20 cellular contexts compared by ENCODE assay signal in the genomic region with DNA sequence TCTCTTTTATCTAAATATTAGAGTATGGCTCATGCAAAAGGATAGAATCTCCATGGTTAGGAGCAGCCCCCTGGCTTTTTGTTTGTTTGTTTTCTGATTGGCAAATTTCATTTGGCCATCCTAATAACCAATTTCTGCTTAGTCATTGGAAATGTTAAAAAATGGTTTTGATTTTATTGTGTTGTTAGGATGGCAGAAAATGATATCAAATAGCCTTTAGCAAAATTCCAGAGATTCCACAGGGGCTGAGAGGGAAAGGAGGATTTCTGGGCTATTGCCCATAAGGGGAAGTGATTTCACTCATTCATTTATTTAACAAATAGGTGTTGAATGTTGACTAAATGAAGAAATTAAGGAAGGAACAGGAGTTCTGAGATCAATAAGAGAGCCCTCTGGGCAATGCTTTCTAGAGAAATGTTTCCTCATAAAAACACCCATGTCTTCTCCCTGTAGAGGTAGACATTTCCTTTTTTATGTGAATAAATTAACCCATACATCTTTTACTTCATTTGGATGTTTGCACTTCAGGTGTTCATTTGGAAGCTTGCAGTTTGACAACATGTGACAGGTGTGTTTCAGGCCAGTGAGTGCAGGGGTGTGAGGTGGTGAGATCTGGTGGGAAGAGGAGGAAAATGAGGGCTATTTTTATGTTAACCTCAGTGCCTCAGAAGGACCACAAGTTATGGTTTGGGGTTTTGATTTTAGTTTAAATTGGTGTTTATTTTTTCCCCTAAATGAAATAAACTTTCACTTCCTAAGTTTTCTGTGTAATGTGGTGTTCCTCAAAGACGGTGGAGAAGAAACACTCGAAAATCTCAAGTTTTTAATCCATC.
A peak's percentile ranks its signal among the peaks of the same experiment; 100 is the strongest.
DNase-seq lines count a peak whose midpoint lies in the region; ATAC-seq, FAIRE-seq and TF ChIP-seq lines count a peak whose summit lies in the region.
"Had no signal": no experiment of that assay in that cellular context is flagged by ENCODE, and none has a peak within 500 bp of the region (broad histone marks: within the 10 kb centered on the region; RNA-seq: fewer than 3 reads in every experiment).

No MANE protein-coding gene starts in this region.

- H3K36me3 Mint-ChIP-seq in activated T-cell treated with anti-CD3 and anti-CD28 coated beads, Interleukin-2, amount 50 U/mL, for 24 hours (ENCODE audit: low read depth), result no peaks in the 10 kb centered on the region

- peak; percentile 67 for FAIRE-seq in keratinocyte (lab: Jason Lieb, UNC)
- FAIRE-seq: urothelium cell line had no signal

- H3F3A ChIP-seq in smooth muscle cell (ENCODE audit: low read depth), result no peaks in the 10 kb centered on the region

- WGBS in smooth muscle cell (ENCODE audit: low lambda C conversion rate), result 85% methylated on average over 2 of the region's 2 CpGs

- H3K79me2 ChIP-seq in keratinocyte (ENCODE audit: control insufficient read depth, insufficient read depth, low read length) (no peaks in the 10 kb centered on the region), smooth muscle cell (ENCODE audit: low read depth) (no peaks in the 10 kb centered on the region)

- peaks cover 5% of the 10 kb centered on the region for H3K4me1 Mint-ChIP-seq in activated T-cell treated with anti-CD3 and anti-CD28 coated beads, Interleukin-2, amount 50 U/mL, for 24 hours (ENCODE audit: low read depth)

- H3K4me3 ChIP-seq in BLaER1 (no peak overlapping the region), keratinocyte (ENCODE audit: control insufficient read depth in 2 of 3, extremely low read depth in 1 of 3, insufficient read depth in 2 of 3, low read depth in 1 of 3, low read length in 3 of 3) (no peak overlapping the region), smooth muscle cell (no peak overlapping the region)
- H3K4me3 ChIP-seq: lower lobe of right lung, prostate gland, stomach had no signal

- H3K4me2 ChIP-seq in BLaER1, result peak overlapping the region; percentile 24
- no peak overlapping the region for H3K4me2 ChIP-seq in keratinocyte (ENCODE audit: control insufficient read depth, extremely low read depth, insufficient read depth, low read depth, low read length)
- no peak overlapping the region for H3K4me2 ChIP-seq in smooth muscle cell

- H3K9me1 ChIP-seq in keratinocyte (ENCODE audit: control insufficient read depth, extremely low read depth, insufficient read depth, low read length), result no peaks in the 10 kb centered on the region

- peak; percentile 51; the same call in 1 of the 3 replicates for ATAC-seq in SK-N-SH treated with all-trans-retinoic acid at 6 μM for 48 hours
- no peak for ATAC-seq in HG03097 (IDR thresholded peaks at IDR 0.05; ENCODE audit: low FRiP score, unreplicated experiment)
- ATAC-seq: HCT116, lower lobe of right lung had no signal

- H3K27ac ChIP-seq in BLaER1, result no peak overlapping the region
- H3K27ac ChIP-seq in keratinocyte (ENCODE audit: control insufficient read depth, insufficient read depth, low read length), result no peak overlapping the region
- no peak overlapping the region for H3K27ac ChIP-seq in smooth muscle cell (ENCODE audit: low read depth)
- H3K27ac ChIP-seq: lower lobe of right lung, prostate gland, stomach had no signal

- no peak overlapping the region for H3K27ac Mint-ChIP-seq in activated T-cell treated with anti-CD3 and anti-CD28 coated beads, Interleukin-2, amount 50 U/mL, for 24 hours
- H3K27ac Mint-ChIP-seq: activated T-helper 2 cell treated with anti-CD3 and anti-CD28 coated beads, Interferon-gamma antibody, Interleukin-2, Interleukin-4, amounts not matched to agents 10 μg/mL and 5 μg/mL and 100 μg/mL, durations not matched to agents 14 hours and 24 hours and 36 hours; nephron progenitor cell had no signal

- H3K9me3 Mint-ChIP-seq in activated T-cell treated with anti-CD3 and anti-CD28 coated beads, Interleukin-2, amount 50 U/mL, for 24 hours, result no peaks in the 10 kb centered on the region
- H3K9me3 Mint-ChIP-seq: activated T-helper 2 cell treated with anti-CD3 and anti-CD28 coated beads, Interferon-gamma antibody, Interleukin-2, Interleukin-4, amounts not matched to agents 10 μg/mL and 5 μg/mL and 100 μg/mL, durations not matched to agents 14 hours and 24 hours and 36 hours; nephron progenitor cell had no signal

- H3K27me3 ChIP-seq in BLaER1, result no peaks in the 10 kb centered on the region
- H3K27me3 ChIP-seq in keratinocyte (ENCODE audit: control insufficient read depth, extremely low read depth, insufficient read depth, low read length), result peaks cover 4% of the 10 kb centered on the region
- peaks cover 9% of the 10 kb centered on the region for H3K27me3 ChIP-seq in smooth muscle cell (ENCODE audit: low read depth)

- peak; percentile 29 for DNase-seq in HS-27A (ENCODE audit: low read depth)
- no peak for DNase-seq in keratinocyte (ENCODE audit: low read depth, low spot score)
- no peak for DNase-seq in NCI-H526 treated with DMSO at 0.1 percent for 48 hours (lab: John Stamatoyannopoulos, UW)
- DNase-seq in activated T-cell treated with anti-CD3 and anti-CD28 coated beads, Interleukin-2, amount 50 U/mL, for 24 hours, result no peak
- DNase-seq in smooth muscle cell (lab: John Stamatoyannopoulos, UW; ENCODE audit: unreplicated experiment), result no peak
- DNase-seq: COR-L47, GF-D8, KBM-7, lower lobe of right lung, NCI-H1105 treated with DMSO at 0.1 percent for 48 hours, NCI-H2171 treated with DMSO at 0.1 percent for 48 hours, nephron progenitor cell, stomach had no signal

- TF ChIP-seq CTCF in keratinocyte (optimal IDR thresholded peaks at IDR 0.05 in 1 of 3, IDR thresholded peaks at IDR 0.05 in 1 of 3, conservative IDR thresholded peaks at IDR 0.05 in 1 of 3; ENCODE audit: extremely low read depth in 1 of 3, insufficient read depth in 2 of 3, low read length in 3 of 3), result no peak
- no peak for TF ChIP-seq CTCF in smooth muscle cell (IDR thresholded peaks at IDR 0.05; ENCODE audit: borderline replicate concordance, insufficient read depth, poor library complexity, severe bottlenecking)

- H3K9me3 ChIP-seq in BLaER1 (no peaks in the 10 kb centered on the region), keratinocyte (ENCODE audit: control insufficient read depth, low read depth, low read length) (no peaks in the 10 kb centered on the region), smooth muscle cell (replicated peaks; ENCODE audit: low read depth) (no peaks in the 10 kb centered on the region)
- H3K9me3 ChIP-seq: lower lobe of right lung, prostate gland, stomach had no signal

- H3K27me3 Mint-ChIP-seq in activated T-cell treated with anti-CD3 and anti-CD28 coated beads, Interleukin-2, amount 50 U/mL, for 24 hours, result peaks cover 9% of the 10 kb centered on the region

- no peaks in the 10 kb centered on the region for H3K36me3 ChIP-seq in BLaER1
- no peaks in the 10 kb centered on the region for H3K36me3 ChIP-seq in keratinocyte (ENCODE audit: control insufficient read depth in 2 of 2, extremely low read depth in 1 of 2, insufficient read depth in 2 of 2, low read length in 2 of 2)
- H3K36me3 ChIP-seq in smooth muscle cell (ENCODE audit: low read depth), result no peaks in the 10 kb centered on the region
- H3K36me3 ChIP-seq: lower lobe of right lung, prostate gland, stomach had no signal

- no peak overlapping the region for H3K4me3 Mint-ChIP-seq in activated T-cell treated with anti-CD3 and anti-CD28 coated beads, Interleukin-2, amount 50 U/mL, for 24 hours
- H3K4me3 Mint-ChIP-seq: nephron progenitor cell had no signal

- H3K4me1 ChIP-seq in BLaER1 (peaks cover 9% of the 10 kb centered on the region), keratinocyte (ENCODE audit: control insufficient read depth, extremely low read depth, insufficient read depth, low read length) (peaks cover 13% of the 10 kb centered on the region), smooth muscle cell (ENCODE audit: low read depth) (no peaks in the 10 kb centered on the region)
- H3K4me1 ChIP-seq: lower lobe of right lung, prostate gland, stomach had no signal

- H4K20me1 ChIP-seq in BLaER1 (no peaks in the 10 kb centered on the region), keratinocyte (ENCODE audit: control insufficient read depth, extremely low read depth, insufficient read depth, low read length) (no peaks in the 10 kb centered on the region), smooth muscle cell (ENCODE audit: low read depth) (no peaks in the 10 kb centered on the region)

- H3K9ac ChIP-seq in BLaER1, result no peak overlapping the region
- H3K9ac ChIP-seq in keratinocyte (ENCODE audit: control insufficient read depth, extremely low read depth, insufficient read depth, low read length), result no peak overlapping the region
- no peak overlapping the region for H3K9ac ChIP-seq in smooth muscle cell (ENCODE audit: low read depth)

- dilution Hi-C loops in keratinocyte (cut with MboI; ENCODE audit: extremely low pct_ligation_motif_present, low sequenced_read_pairs), result no loop called here

- no peak overlapping the region for H2AFZ ChIP-seq in keratinocyte (ENCODE audit: control insufficient read depth, low read length)
- no peak overlapping the region for H2AFZ ChIP-seq in smooth muscle cell (ENCODE audit: low read depth)

TF ChIP-seq in SK-N-SH treated with all-trans-retinoic acid at 6 μM for 48 hours, 23 proteins besides CTCF, POLR2A, EP300 and RAD21 (continues in another document):
- TF ChIP-seq ZNF565 (CRISPR knock-in tag; conservative IDR thresholded peaks at IDR 0.05; ENCODE audit: low read depth), result no peak
- TF ChIP-seq ZFP30 (CRISPR knock-in tag; IDR thresholded peaks at IDR 0.05), result no peak
- TF ChIP-seq CSDC2 (CRISPR knock-in tag; IDR thresholded peaks at IDR 0.05), result no peak
- TF ChIP-seq PPARA (CRISPR knock-in tag; IDR thresholded peaks at IDR 0.05; ENCODE audit: borderline replicate concordance), result no peak
- no peak for TF ChIP-seq OSR1 (CRISPR knock-in tag; IDR thresholded peaks at IDR 0.05)
- TF ChIP-seq, protein P1, sequence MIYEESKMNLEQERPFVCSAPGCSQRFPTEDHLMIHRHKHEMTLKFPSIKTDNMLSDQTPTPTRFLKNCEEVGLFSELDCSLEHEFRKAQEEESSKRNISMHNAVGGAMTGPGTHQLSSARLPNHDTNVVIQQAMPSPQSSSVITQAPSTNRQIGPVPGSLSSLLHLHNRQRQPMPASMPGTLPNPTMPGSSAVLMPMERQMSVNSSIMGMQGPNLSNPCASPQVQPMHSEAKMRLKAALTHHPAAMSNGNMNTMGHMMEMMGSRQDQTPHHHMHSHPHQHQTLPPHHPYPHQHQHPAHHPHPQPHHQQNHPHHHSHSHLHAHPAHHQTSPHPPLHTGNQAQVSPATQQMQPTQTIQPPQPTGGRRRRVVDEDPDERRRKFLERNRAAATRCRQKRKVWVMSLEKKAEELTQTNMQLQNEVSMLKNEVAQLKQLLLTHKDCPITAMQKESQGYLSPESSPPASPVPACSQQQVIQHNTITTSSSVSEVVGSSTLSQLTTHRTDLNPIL (CRISPR knock-in tag; IDR thresholded peaks at IDR 0.05; ENCODE audit: low read depth), result no peak
